1 cellular context compared by ENCODE assay signal in the genomic region with DNA sequence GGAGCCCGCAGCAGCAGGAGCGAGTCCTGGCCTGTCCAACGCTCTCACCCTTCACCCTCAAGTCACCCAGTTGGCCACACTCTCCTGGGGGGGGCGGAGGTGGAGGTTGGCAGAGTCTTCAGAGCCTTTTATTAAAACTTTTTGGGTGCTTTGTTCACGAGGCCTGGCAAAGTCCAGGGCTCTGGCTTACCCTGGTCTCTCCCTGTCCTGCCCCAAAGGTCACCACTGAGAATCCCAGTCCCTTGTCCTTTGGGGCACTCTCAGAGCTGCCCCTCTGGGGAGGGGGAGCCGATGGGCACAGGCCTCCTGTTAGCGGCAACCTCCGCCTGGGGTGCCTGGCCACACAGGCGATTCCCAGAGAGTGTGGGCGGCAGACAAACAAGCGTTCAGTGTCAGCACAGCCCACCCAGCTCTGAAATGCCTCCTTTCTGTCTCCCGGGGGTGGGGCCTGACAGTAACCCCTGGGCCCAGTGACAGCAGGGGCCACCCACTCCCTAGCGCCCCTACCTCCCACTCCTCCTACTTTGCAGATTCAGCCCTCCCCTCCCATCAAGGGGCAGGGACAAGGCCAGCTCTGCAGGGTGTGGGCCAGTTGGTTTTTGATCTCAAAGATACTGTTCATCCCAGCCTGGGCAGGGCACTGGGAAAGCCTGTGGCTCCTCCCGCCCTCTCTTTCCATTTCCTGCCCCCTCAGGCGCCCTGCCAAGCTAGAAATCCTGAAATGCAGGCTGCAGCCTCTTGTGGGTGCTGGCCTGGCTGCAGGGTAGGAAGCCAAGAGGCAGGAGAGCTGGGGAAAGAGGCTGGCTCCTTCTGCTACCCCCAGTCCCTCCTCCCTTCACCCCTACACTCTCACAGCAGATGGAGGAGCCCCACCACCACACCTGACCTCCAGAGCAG.
TF ChIP-seq lines count a peak whose summit lies in the region.

No MANE protein-coding gene starts in this region.

TF ChIP-seq in HepG2, 621 proteins besides CTCF, POLR2A, EP300 and RAD21 (continued from another document and continues in another):
- peak; percentile 69; the same call in 1 of the 2 replicates for TF ChIP-seq RXRA (CRISPR knock-in tag; IDR thresholded peaks at IDR 0.05)
- TF ChIP-seq NR2F2 (IDR thresholded peaks at IDR 0.05; ENCODE audit: borderline replicate concordance, low read depth) = peak; percentile 16
- TF ChIP-seq ZNF605 (CRISPR knock-in tag; IDR thresholded peaks at IDR 0.05) = peak; percentile 96
- TF ChIP-seq, protein P1, sequence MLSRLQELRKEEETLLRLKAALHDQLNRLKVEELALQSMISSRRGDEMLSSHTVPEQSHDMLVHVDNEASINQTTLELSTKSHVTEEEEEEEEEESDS (CRISPR knock-in tag; IDR thresholded peaks at IDR 0.05; ENCODE audit: borderline replicate concordance) = peak; percentile 45; the same call in 1 of the 2 replicates
- TF ChIP-seq MEIS1 (CRISPR knock-in tag; IDR thresholded peaks at IDR 0.05; ENCODE audit: borderline replicate concordance) = peak; percentile 96
- TF ChIP-seq MEF2D (CRISPR knock-in tag; IDR thresholded peaks at IDR 0.05) = peak; percentile 80; the same call in 1 of the 2 replicates
- no peak for TF ChIP-seq ZNF703 (CRISPR knock-in tag; IDR thresholded peaks at IDR 0.05; ENCODE audit: borderline replicate concordance)
- peak; percentile 62; the same call in 1 of the 2 replicates for TF ChIP-seq ZNF839 (CRISPR knock-in tag; IDR thresholded peaks at IDR 0.05; ENCODE audit: borderline replicate concordance)
- no peak for TF ChIP-seq ZNF253 (CRISPR knock-in tag; IDR thresholded peaks at IDR 0.05; ENCODE audit: borderline replicate concordance)
- no peak; the same call in 1 of the 2 replicates for TF ChIP-seq POGZ (CRISPR knock-in tag; IDR thresholded peaks at IDR 0.05)
- TF ChIP-seq, protein P2, sequence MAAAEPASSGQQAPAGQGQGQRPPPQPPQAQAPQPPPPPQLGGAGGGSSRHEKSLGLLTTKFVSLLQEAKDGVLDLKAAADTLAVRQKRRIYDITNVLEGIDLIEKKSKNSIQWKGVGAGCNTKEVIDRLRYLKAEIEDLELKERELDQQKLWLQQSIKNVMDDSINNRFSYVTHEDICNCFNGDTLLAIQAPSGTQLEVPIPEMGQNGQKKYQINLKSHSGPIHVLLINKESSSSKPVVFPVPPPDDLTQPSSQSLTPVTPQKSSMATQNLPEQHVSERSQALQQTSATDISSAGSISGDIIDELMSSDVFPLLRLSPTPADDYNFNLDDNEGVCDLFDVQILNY (CRISPR knock-in tag; conservative IDR thresholded peaks at IDR 0.05) = no peak
- TF ChIP-seq, protein P3, sequence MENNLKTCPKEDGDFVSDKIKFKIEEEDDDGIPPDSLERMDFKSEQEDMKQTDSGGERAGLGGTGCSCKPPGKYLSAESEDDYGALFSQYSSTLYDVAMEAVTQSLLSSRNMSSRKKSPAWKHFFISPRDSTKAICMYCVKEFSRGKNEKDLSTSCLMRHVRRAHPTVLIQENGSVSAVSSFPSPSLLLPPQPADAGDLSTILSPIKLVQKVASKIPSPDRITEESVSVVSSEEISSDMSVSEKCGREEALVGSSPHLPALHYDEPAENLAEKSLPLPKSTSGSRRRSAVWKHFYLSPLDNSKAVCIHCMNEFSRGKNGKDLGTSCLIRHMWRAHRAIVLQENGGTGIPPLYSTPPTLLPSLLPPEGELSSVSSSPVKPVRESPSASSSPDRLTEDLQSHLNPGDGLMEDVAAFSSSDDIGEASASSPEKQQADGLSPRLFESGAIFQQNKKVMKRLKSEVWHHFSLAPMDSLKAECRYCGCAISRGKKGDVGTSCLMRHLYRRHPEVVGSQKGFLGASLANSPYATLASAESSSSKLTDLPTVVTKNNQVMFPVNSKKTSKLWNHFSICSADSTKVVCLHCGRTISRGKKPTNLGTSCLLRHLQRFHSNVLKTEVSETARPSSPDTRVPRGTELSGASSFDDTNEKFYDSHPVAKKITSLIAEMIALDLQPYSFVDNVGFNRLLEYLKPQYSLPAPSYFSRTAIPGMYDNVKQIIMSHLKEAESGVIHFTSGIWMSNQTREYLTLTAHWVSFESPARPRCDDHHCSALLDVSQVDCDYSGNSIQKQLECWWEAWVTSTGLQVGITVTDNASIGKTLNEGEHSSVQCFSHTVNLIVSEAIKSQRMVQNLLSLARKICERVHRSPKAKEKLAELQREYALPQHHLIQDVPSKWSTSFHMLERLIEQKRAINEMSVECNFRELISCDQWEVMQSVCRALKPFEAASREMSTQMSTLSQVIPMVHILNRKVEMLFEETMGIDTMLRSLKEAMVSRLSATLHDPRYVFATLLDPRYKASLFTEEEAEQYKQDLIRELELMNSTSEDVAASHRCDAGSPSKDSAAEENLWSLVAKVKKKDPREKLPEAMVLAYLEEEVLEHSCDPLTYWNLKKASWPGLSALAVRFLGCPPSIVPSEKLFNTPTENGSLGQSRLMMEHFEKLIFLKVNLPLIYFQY (CRISPR knock-in tag; IDR thresholded peaks at IDR 0.05; ENCODE audit: borderline replicate concordance) = peak; percentile 70; the same call in 1 of the 2 replicates
- TF ChIP-seq, protein P4, sequence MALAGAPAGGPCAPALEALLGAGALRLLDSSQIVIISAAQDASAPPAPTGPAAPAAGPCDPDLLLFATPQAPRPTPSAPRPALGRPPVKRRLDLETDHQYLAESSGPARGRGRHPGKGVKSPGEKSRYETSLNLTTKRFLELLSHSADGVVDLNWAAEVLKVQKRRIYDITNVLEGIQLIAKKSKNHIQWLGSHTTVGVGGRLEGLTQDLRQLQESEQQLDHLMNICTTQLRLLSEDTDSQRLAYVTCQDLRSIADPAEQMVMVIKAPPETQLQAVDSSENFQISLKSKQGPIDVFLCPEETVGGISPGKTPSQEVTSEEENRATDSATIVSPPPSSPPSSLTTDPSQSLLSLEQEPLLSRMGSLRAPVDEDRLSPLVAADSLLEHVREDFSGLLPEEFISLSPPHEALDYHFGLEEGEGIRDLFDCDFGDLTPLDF (CRISPR knock-in tag; IDR thresholded peaks at IDR 0.05) = no peak
- TF ChIP-seq ZNF772 (CRISPR knock-in tag; IDR thresholded peaks at IDR 0.05) = peak; percentile 4
- TF ChIP-seq XRCC5 (optimal IDR thresholded peaks at IDR 0.05; ENCODE audit: low read length) = peak; percentile 62
- no peak for TF ChIP-seq ZNF354B (CRISPR knock-in tag; IDR thresholded peaks at IDR 0.05)
- TF ChIP-seq, protein P5, sequence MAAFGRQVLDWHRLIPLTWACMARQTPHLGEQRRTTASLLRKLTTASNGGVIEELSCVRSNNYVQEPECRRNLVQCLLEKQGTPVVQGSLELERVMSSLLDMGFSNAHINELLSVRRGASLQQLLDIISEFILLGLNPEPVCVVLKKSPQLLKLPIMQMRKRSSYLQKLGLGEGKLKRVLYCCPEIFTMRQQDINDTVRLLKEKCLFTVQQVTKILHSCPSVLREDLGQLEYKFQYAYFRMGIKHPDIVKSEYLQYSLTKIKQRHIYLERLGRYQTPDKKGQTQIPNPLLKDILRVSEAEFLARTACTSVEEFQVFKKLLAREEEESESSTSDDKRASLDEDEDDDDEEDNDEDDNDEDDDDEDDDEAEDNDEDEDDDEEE (CRISPR knock-in tag; IDR thresholded peaks at IDR 0.05) = 0 out of 2 replicates have a peak, but pooled peaks have one; percentile 31
- TF ChIP-seq, protein P6, sequence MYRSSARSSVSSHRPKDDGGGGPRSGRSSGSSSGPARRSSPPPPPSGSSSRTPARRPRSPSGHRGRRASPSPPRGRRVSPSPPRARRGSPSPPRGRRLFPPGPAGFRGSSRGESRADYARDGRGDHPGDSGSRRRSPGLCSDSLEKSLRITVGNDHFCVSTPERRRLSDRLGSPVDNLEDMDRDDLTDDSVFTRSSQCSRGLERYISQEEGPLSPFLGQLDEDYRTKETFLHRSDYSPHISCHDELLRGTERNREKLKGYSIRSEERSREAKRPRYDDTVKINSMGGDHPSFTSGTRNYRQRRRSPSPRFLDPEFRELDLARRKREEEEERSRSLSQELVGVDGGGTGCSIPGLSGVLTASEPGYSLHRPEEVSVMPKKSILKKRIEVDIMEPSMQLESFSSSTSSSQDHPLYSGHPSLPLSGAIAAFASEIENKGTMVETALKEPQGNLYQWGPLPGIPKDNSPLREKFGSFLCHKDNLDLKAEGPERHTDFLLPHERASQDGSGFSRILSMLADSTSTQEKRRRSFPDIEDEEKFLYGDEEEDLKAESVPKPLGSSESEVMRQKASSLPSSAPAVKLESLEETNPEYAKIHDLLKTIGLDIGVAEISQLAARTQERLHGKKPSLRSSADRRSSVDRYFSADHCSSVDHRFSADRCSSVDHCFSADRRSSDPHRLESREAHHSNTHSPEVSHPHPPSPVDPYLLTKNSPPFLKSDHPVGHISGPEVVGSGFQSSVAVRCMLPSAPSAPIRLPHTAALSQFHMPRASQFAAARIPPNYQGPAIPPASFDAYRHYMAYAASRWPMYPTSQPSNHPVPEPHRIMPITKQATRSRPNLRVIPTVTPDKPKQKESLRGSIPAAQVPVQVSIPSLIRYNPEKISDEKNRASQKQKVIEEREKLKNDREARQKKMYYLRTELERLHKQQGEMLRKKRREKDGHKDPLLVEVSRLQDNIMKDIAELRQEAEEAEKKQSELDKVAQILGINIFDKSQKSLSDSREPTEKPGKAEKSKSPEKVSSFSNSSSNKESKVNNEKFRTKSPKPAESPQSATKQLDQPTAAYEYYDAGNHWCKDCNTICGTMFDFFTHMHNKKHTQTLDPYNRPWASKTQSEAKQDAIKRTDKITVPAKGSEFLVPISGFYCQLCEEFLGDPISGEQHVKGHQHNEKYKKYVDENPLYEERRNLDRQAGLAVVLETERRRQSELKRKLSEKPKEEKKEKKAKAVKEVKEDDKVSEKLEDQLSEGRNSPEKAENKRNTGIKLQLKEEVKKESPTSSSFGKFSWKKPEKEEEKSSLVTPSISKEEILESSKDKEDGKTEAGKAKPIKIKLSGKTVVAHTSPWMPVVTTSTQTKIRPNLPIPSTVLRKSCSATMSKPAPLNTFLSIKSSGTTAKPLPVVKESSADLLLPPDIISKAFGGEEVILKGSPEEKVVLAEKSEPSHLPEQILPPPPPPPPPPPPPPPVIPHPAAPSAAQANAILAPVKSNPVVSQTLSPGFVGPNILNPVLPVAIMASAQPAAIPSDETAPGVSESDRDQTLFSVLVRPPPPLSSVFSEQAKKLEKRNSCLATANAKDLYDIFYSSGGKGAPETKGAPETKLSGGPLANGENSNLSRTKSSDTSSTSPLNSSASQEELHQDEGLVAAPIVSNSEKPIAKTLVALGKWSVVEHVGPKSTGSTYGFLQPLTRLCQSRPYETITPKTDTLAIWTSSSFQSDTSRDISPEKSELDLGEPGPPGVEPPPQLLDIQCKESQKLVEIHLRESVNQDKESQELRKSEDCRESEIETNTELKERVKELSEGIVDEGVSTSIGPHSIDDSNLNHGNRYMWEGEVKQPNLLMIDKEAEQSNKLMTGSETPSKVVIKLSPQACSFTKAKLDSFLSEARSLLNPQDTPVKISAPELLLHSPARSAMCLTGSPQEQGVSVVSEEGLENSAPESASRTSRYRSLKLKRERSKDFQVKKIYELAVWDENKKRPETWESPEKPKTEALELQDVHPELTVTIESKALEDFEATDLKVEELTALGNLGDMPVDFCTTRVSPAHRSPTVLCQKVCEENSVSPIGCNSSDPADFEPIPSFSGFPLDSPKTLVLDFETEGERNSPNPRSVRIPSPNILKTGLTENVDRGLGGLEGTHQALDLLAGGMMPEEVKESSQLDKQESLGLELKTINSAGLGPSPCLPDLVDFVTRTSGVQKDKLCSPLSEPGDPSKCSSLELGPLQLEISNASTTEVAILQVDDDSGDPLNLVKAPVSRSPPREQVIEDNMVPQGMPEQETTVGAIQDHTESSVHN (CRISPR knock-in tag; IDR thresholded peaks at IDR 0.05) = peak; percentile 82; the same call in 1 of the 2 replicates
- peak; percentile 93 for TF ChIP-seq SNAPC2 (CRISPR knock-in tag; IDR thresholded peaks at IDR 0.05)
- TF ChIP-seq CHD4 (IDR thresholded peaks at IDR 0.05; ENCODE audit: borderline replicate concordance, low read length) = peak; percentile 20; the same call in 1 of the 2 replicates
- TF ChIP-seq, protein P7, sequence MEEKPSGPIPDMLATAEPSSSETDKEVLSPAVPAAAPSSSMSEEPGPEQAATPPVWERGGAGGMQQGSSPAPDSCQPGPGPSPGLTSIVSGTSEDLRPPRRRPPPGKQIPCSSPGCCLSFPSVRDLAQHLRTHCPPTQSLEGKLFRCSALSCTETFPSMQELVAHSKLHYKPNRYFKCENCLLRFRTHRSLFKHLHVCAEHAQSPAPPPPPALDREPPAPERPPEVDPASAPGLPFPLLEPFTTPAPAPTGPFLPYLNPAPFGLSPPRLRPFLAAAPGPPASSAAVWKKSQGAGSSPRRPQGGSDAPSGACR (CRISPR knock-in tag; IDR thresholded peaks at IDR 0.05) = peak; percentile 77; the same call in 1 of the 2 replicates
- peak; percentile 48; the same call in 1 of the 2 replicates for TF ChIP-seq ZKSCAN5 (CRISPR knock-in tag; IDR thresholded peaks at IDR 0.05)
- TF ChIP-seq TOE1 (CRISPR knock-in tag; IDR thresholded peaks at IDR 0.05) = no peak
- TF ChIP-seq ONECUT2 (CRISPR knock-in tag; IDR thresholded peaks at IDR 0.05) = no peak; the same call in 1 of the 2 replicates
- peak; percentile 78; the same call in 1 of the 2 replicates for TF ChIP-seq NFKB2 (CRISPR knock-in tag; IDR thresholded peaks at IDR 0.05; ENCODE audit: borderline replicate concordance)
- no peak for TF ChIP-seq TCF12 (IDR thresholded peaks at IDR 0.05)
- TF ChIP-seq TCF12 (CRISPR knock-in tag; IDR thresholded peaks at IDR 0.05) = 0 out of 2 replicates have a peak, but pooled peaks have one; percentile 30
- TF ChIP-seq, protein P8, sequence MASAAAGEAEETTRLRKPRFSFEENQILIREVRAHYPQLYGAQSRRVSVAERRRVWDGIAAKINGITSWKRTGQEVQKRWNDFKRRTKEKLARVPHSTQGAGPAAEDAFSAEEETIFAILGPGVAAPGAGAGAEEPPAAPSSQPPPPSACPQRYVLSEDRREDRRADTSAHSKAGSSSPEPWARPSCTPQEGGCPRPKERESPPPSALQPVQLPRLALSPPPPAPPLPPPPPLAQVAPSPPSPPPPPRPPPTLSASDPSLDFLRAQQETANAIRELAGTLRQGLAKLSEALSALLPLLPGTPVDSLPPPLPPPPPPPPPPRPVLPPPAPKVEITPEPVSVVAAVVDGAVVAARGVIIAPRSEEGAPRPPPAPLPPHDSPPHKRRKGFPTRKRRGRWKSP (CRISPR knock-in tag; IDR thresholded peaks at IDR 0.05) = peak; percentile 81; the same call in 1 of the 2 replicates
- 0 out of 2 replicates have a peak, but pooled peaks have one; percentile 68 for TF ChIP-seq ZC3H13 (CRISPR knock-in tag; IDR thresholded peaks at IDR 0.05)
- peak; percentile 35; the same call in 1 of the 2 replicates for TF ChIP-seq TSC22D2 (CRISPR knock-in tag; IDR thresholded peaks at IDR 0.05; ENCODE audit: borderline replicate concordance)
- TF ChIP-seq ZBTB20 (CRISPR knock-in tag; IDR thresholded peaks at IDR 0.05; ENCODE audit: borderline replicate concordance, low read depth) = peak; percentile 85; the same call in 1 of the 2 replicates
- TF ChIP-seq, protein P9, sequence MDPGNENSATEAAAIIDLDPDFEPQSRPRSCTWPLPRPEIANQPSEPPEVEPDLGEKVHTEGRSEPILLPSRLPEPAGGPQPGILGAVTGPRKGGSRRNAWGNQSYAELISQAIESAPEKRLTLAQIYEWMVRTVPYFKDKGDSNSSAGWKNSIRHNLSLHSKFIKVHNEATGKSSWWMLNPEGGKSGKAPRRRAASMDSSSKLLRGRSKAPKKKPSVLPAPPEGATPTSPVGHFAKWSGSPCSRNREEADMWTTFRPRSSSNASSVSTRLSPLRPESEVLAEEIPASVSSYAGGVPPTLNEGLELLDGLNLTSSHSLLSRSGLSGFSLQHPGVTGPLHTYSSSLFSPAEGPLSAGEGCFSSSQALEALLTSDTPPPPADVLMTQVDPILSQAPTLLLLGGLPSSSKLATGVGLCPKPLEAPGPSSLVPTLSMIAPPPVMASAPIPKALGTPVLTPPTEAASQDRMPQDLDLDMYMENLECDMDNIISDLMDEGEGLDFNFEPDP (CRISPR knock-in tag; conservative IDR thresholded peaks at IDR 0.05) = no peak
- TF ChIP-seq KLF11 (CRISPR knock-in tag; IDR thresholded peaks at IDR 0.05) = no peak
- peak; percentile 86 for TF ChIP-seq SPEN (CRISPR knock-in tag; IDR thresholded peaks at IDR 0.05; ENCODE audit: low read depth)
- 0 out of 2 replicates have a peak, but pooled peaks have one; percentile 79 for TF ChIP-seq AKAP8 (CRISPR knock-in tag; IDR thresholded peaks at IDR 0.05)
- peak; percentile 88 for TF ChIP-seq TAF15 (IDR thresholded peaks at IDR 0.05; ENCODE audit: low read depth, low read length, poor library complexity, severe bottlenecking)
